ENCODE assay signal across 8 cellular contexts in genomic region chr22:38870791-38871359, GRCh38. TPM values are rescaled to one million over a fixed set of nuclear protein-coding genes. Genes with fewer than 3 reads are reported as not detected.
DNase-seq lines count a peak whose midpoint lies in the region; ATAC-seq and TF ChIP-seq lines count a peak whose summit lies in the region.

No MANE protein-coding gene starts in this region.

- H2AFZ ChIP-seq in ACC112 (ENCODE audit: low read length, unreplicated experiment) = no peak overlapping the region
- peak overlapping the region; percentile 59 for H2AFZ ChIP-seq in IMR-90 (replicated peaks; ENCODE audit: low read length, poor library complexity)

- dilution Hi-C loops in IMR-90 (cut with HindIII; ENCODE audit: low sequenced_read_pairs, unreplicated experiment) = no loop called here

- no peaks in the 10 kb centered on the region for H3K9me3 ChIP-seq in IMR-90 (ENCODE audit: control insufficient read depth, insufficient read depth, low read length)

- CTCF ChIA-PET in IMR-90 (lab: Yijun Ruan, JAX) = interaction anchor here (1.1 to 4.0 kb wide), 6 partner anchors 54 to 256 kb away, joined by 3 to 28 read pairs (median 4); no protein-coding TSS in a partner anchor

- peak overlapping the region; percentile 83 for H3K4me2 ChIP-seq in IMR-90 (ENCODE audit: low read depth, low read length)

- H3K56ac ChIP-seq in IMR-90 (ENCODE audit: extremely low read depth, insufficient read depth, low read length) = no peak overlapping the region

- H3K14ac ChIP-seq in IMR-90 (replicated peaks; ENCODE audit: low read depth, low read length) = no peak overlapping the region; the same call in 1 of the 2 replicates

- peaks cover 7 to 17% (median 17%) of the 10 kb centered on the region in 3 donors for H3K27me3 Mint-ChIP-seq in naive B cell

- H3K4me1 ChIP-seq in ACC112 (ENCODE audit: control insufficient read depth, insufficient read depth, low read length, unreplicated experiment) (no peaks in the 10 kb centered on the region), IMR-90 (ENCODE audit: control insufficient read depth, insufficient read depth, low read length) (no peaks in the 10 kb centered on the region)

- no peaks in the 10 kb centered on the region for H3K9me3 Mint-ChIP-seq in naive B cell

- H3K36me3 Mint-ChIP-seq in naive B cell = no peaks in the 10 kb centered on the region

- peak overlapping the region; percentile 88 for H3K9ac ChIP-seq in IMR-90 (ENCODE audit: low read depth, low read length)

- H3K4me3 Mint-ChIP-seq in naive B cell = peak overlapping the region; percentile 79 to 95 (median 91)

- no peak for DNase-seq in IMR-90
- DNase-seq in naive B cell = no peak
- no peak for DNase-seq in NCI-H510A treated with DMSO at 0.1 percent for 48 hours (lab: John Stamatoyannopoulos, UW)
- DNase-seq in NCI-H1048 (lab: John Stamatoyannopoulos, UW) = no peak

- no TSS peak for BruUV-seq in IMR-90 (replicated peaks; lab: Mats Ljungman, UMichigan)

- no peak overlapping the region for H2BK120ac ChIP-seq in IMR-90 (ENCODE audit: low read depth, low read length)

- TF ChIP-seq RAD21 in IMR-90 (IDR thresholded peaks at IDR 0.05; ENCODE audit: low read length) = no peak

- H3K4me3 ChIP-seq in ACC112 (ENCODE audit: low read depth, low read length) (peak overlapping the region; percentile 90), IMR-90 (ENCODE audit: insufficient read depth, low read depth, low read length) (peak overlapping the region; percentile 95)

- no peak for TF ChIP-seq POLR2A in IMR-90 (IDR thresholded peaks at IDR 0.05; ENCODE audit: low read depth, low read length)

- H3K27me3 ChIP-seq in ACC112 (ENCODE audit: insufficient read depth, low read length) (no peaks in the 10 kb centered on the region), IMR-90 (ENCODE audit: control insufficient read depth, insufficient read depth, low read length) (no peaks in the 10 kb centered on the region)

- peak overlapping the region; percentile 35 for H3K4ac ChIP-seq in IMR-90 (ENCODE audit: low read depth, low read length)

- TF ChIP-seq CTCF in IMR-90 (conservative IDR thresholded peaks at IDR 0.05; ENCODE audit: low read depth, low read length) = no peak

- no peak overlapping the region for H2BK5ac ChIP-seq in IMR-90 (ENCODE audit: low read depth, low read length, poor library complexity, severe bottlenecking)

- peak overlapping the region in 1 of 2 experiments; percentile 37; a peak in 1 of 4 replicates for H4K8ac ChIP-seq in IMR-90 (ENCODE audit: low read depth in 2 of 2, low read length in 2 of 2)

- no peak overlapping the region for H4K91ac ChIP-seq in IMR-90 (ENCODE audit: insufficient read depth, low read depth, low read length)

- POLR2A ChIA-PET in IMR-90 (lab: Charles Lee; ENCODE audit: unreplicated experiment) = interaction anchor here (0.6 kb wide), 1 partner anchor 103 kb away, joined by 3 read pairs; no protein-coding TSS in a partner anchor

- peak overlapping the region; percentile 27; the same call in 1 of the 2 replicates for H3K27ac ChIP-seq in ACC112 (ENCODE audit: low read depth, low read length)
- peak overlapping the region; percentile 94 for H3K27ac ChIP-seq in IMR-90 (ENCODE audit: insufficient read depth, low read length)
- peak overlapping the region; percentile 60 for H3K27ac ChIP-seq in cingulate gyrus (ENCODE audit: low read depth, low read length)

- H2BK15ac ChIP-seq in IMR-90 (ENCODE audit: low read depth, low read length) = no peak overlapping the region

- intact Hi-C loops in IMR-90 (cut with micrococcal nuclease) = loop anchor here (1.0 to 5.0 kb wide), 4 partner anchors 111 to 436 kb away; partner anchors contain the start of gene APOBEC3B

- H3K18ac ChIP-seq in IMR-90 (ENCODE audit: low read depth, low read length) = no peak overlapping the region

- H3K36me3 ChIP-seq in ACC112 (ENCODE audit: insufficient read depth, low read length) (0 out of 2 replicates have a peak, but pooled peaks cover 4% of the 10 kb centered on the region), IMR-90 (ENCODE audit: control insufficient read depth, insufficient read depth, low read length) (peaks cover 18% of the 10 kb centered on the region)

- ATAC-seq in IMR-90 (ENCODE audit: low read depth) = no peak
- no peak for ATAC-seq in naive B cell (ENCODE audit: low read depth in 2 of 2)
- ATAC-seq in GM21360 (IDR thresholded peaks at IDR 0.05; ENCODE audit: unreplicated experiment) = no peak
- no peak for ATAC-seq in GM21526 (IDR thresholded peaks at IDR 0.05; ENCODE audit: low FRiP score, unreplicated experiment)

- peaks cover 20 to 44% of the 10 kb centered on the region in 2 experiments for H3K79me1 ChIP-seq in IMR-90 (ENCODE audit: low read depth in 1 of 2, low read length in 2 of 2)

- H2AK9ac ChIP-seq in IMR-90 (replicated peaks; ENCODE audit: low read depth, low read length, poor library complexity) = peak overlapping the region; percentile 95

- H4K20me1 ChIP-seq in IMR-90 (ENCODE audit: insufficient read depth, low read length) = peaks cover 33% of the 10 kb centered on the region

- H4K5ac ChIP-seq in IMR-90 (ENCODE audit: low read depth, low read length) = no peak overlapping the region

- in situ Hi-C loops in IMR-90 (cut with MboI; ENCODE audit: low sequenced_read_pairs) = loop anchor here (25.0 kb wide), 1 partner anchor 241 kb away; no protein-coding TSS in a partner anchor

- peaks cover 4% of the 10 kb centered on the region; the same call in 1 of the 2 replicates for H3K9me1 ChIP-seq in IMR-90 (ENCODE audit: insufficient read depth, low read length)

- peaks cover 11% of the 10 kb centered on the region for H3K79me2 ChIP-seq in ACC112 (ENCODE audit: control insufficient read depth, insufficient read depth, low read length, unreplicated experiment)

- H3K4me1 Mint-ChIP-seq in naive B cell = peaks cover 28 to 38% (median 37%) of the 10 kb centered on the region in 3 donors

- no peak overlapping the region for H2AK5ac ChIP-seq in IMR-90 (ENCODE audit: low read depth, low read length)

- no peak overlapping the region for H2BK20ac ChIP-seq in IMR-90 (ENCODE audit: low read depth, low read length)

- no CpG with 5 or more reads among the region's 2 CpGs for WGBS in IMR-90 (ENCODE audit: extremely low coverage in 2 of 2, insufficient read length in 1 of 2), 2 experiments

- H3K23ac ChIP-seq in IMR-90 (ENCODE audit: low read depth, low read length) = peak overlapping the region; percentile 19; the same call in 1 of the 2 replicates

- H3K27ac Mint-ChIP-seq in naive B cell = peak overlapping the region in 5 of 6 donors; percentile 57 to 95 (median 72)

TF ChIP-seq in IMR-90, 13 proteins besides CTCF, POLR2A, EP300 and RAD21:
- TF ChIP-seq CEBPB (IDR thresholded peaks at IDR 0.05; ENCODE audit: low read depth, low read length) = no peak
- TF ChIP-seq SMC3 (IDR thresholded peaks at IDR 0.05; ENCODE audit: low read depth, low read length) = no peak
- TF ChIP-seq, protein P1, sequence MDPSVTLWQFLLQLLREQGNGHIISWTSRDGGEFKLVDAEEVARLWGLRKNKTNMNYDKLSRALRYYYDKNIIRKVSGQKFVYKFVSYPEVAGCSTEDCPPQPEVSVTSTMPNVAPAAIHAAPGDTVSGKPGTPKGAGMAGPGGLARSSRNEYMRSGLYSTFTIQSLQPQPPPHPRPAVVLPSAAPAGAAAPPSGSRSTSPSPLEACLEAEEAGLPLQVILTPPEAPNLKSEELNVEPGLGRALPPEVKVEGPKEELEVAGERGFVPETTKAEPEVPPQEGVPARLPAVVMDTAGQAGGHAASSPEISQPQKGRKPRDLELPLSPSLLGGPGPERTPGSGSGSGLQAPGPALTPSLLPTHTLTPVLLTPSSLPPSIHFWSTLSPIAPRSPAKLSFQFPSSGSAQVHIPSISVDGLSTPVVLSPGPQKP (IDR thresholded peaks at IDR 0.05; ENCODE audit: borderline replicate concordance, low read depth, low read length) = no peak
- no peak for TF ChIP-seq MAFK (IDR thresholded peaks at IDR 0.05; ENCODE audit: low read depth, low read length)
- no peak for TF ChIP-seq FOS (IDR thresholded peaks at IDR 0.05; ENCODE audit: low read depth, low read length)
- no peak for TF ChIP-seq MXI1 (IDR thresholded peaks at IDR 0.05; ENCODE audit: borderline replicate concordance, low read depth, low read length)
- TF ChIP-seq CHD1 (IDR thresholded peaks at IDR 0.05; ENCODE audit: low read depth, low read length) = no peak
- TF ChIP-seq RFX5 (IDR thresholded peaks at IDR 0.05; ENCODE audit: low read depth, low read length) = no peak
- no peak for TF ChIP-seq NFE2L2 (IDR thresholded peaks at IDR 0.05; ENCODE audit: low read depth, low read length)
- no peak for TF ChIP-seq RCOR1 (IDR thresholded peaks at IDR 0.05; ENCODE audit: insufficient replicate concordance, low read length)
- no peak for TF ChIP-seq BHLHE40 (IDR thresholded peaks at IDR 0.05; ENCODE audit: low read depth, low read length)
- TF ChIP-seq, protein P2, sequence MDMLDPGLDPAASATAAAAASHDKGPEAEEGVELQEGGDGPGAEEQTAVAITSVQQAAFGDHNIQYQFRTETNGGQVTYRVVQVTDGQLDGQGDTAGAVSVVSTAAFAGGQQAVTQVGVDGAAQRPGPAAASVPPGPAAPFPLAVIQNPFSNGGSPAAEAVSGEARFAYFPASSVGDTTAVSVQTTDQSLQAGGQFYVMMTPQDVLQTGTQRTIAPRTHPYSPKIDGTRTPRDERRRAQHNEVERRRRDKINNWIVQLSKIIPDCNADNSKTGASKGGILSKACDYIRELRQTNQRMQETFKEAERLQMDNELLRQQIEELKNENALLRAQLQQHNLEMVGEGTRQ (IDR thresholded peaks at IDR 0.05; ENCODE audit: low read depth, low read length) = no peak
- no peak for TF ChIP-seq MAZ (IDR thresholded peaks at IDR 0.05; ENCODE audit: borderline replicate concordance, low read depth, low read length)
TF ChIP-seq in IMR-90: peak in this region for 0.

RNA-seq across cellular contexts. Expression of gene CBX6, which starts 1.1 kb away (rescaled TPM):
- 15.2 and 17.5 TPM in 2 replicates for total RNA-seq in IMR-90 (2012; rRNA removed)
- polyA plus RNA-seq in IMR-90 (2012; rRNA removed) = 19.0 and 19.9 TPM in 2 replicates
- 9.6 and 14.6 TPM in 2 replicates for polyA plus RNA-seq in IMR-90 (2012; cell fraction: cytosol; rRNA removed)
- 26.7 and 45.8 TPM in 2 replicates for polyA plus RNA-seq in IMR-90 (2012; cell fraction: nucleus; rRNA removed; ENCODE audit: low replicate concordance)
- 1 to 10 TPM; 1.1 to 5.0 (median 3.7) TPM for polyA plus RNA-seq in naive B cell (ENCODE audit: low read depth in 6 of 6)

RNA-seq across cellular contexts. Expression of gene NPTXR, which starts 27.0 kb away (rescaled TPM):
- 0.28 and 0.36 TPM in 2 replicates for total RNA-seq in IMR-90 (2012; rRNA removed)
- polyA plus RNA-seq in IMR-90 (2012; rRNA removed) = 1.8 and 2.2 TPM in 2 replicates
- 1.3 and 2.3 TPM in 2 replicates for polyA plus RNA-seq in IMR-90 (2012; cell fraction: cytosol; rRNA removed)
- polyA plus RNA-seq in IMR-90 (2012; cell fraction: nucleus; rRNA removed; ENCODE audit: low replicate concordance) = 1.4 and 1.6 TPM in 2 replicates
- under 1 TPM in 3 of 6 donors, not detected in 3; 0.05 to 0.17 (median 0.11) TPM for polyA plus RNA-seq in naive B cell (ENCODE audit: low read depth in 6 of 6)

Comparison
In these comparisons a context has a peak if more than half of its experiments do, and no peak if none do; other contexts are left out.
1. H3K27ac ChIP-seq: peak in every context shown above with its lines; median percentile 94 in IMR-90; 60 in cingulate gyrus; 27 in ACC112.